9 cellular contexts compared by ENCODE assay signal in the genomic region with DNA sequence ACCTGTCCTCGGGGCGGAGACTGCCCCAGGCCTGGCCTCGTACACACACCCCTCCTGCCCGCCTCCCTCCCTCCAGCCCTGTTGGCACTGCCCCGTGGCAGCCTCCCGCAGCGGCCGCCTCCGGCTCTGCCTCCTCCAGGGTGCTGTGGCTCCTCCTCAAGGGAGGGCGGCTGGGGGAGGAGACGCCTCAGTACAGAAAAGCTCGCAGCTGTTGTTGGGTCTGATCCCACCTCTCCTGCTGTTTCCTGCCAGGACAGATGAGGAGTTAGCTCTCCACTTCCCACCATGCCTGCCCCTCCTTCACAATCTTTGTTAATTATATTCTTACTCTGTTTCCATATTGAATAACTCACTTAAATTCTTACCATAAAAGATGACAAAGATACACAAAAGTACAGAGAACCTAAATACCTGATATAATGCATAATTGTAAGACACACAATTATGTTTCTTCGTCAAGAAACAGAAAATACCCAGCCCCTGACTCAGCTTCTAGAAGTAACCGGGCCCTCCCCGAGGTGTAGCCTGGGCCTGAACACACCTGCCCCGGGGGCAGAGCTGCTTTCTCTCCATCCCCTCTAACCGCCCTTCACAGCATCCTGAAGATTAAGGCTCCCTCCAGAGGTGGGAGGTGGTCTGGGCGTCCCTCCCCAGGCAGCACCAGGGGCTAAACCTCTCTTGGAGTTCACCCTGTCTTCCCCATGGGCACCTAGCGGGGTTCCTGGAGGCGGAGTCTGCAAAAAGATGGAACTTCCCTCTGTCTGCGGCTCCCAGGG. TPM values are rescaled to one million over a fixed set of nuclear protein-coding genes. Genes with fewer than 3 reads are reported as not detected.
DNase-seq lines count a peak whose midpoint lies in the region; ATAC-seq, FAIRE-seq and TF ChIP-seq lines count a peak whose summit lies in the region.
"Had no signal": no experiment of that assay in that cellular context is flagged by ENCODE, and none has a peak within 500 bp of the region (broad histone marks: within the 10 kb centered on the region; RNA-seq: fewer than 3 reads in every experiment).

No MANE protein-coding gene starts in this region.

- no peak for TF ChIP-seq POLR2A in ovary (IDR thresholded peaks at IDR 0.05)
- TF ChIP-seq POLR2A in GM12892 (IDR thresholded peaks at IDR 0.05; ENCODE audit: low read depth, low read length) = no peak

- no peaks in the 10 kb centered on the region for H3K36me3 Mint-ChIP-seq in activated T-cell treated with anti-CD3 and anti-CD28 coated beads, Interleukin-2, amount 50 U/mL, for 4 hours (ENCODE audit: insufficient read depth)

- no peaks in the 10 kb centered on the region for H3K27me3 ChIP-seq in ovary

- TF ChIP-seq CTCF in ovary (IDR thresholded peaks at IDR 0.05) = no peak

- H3K27ac ChIP-seq in ovary = no peak overlapping the region

- H3K36me3 ChIP-seq in ovary = no peaks in the 10 kb centered on the region

- ATAC-seq in esophagus mucosa = peak; percentile 62
- no peak for ATAC-seq in activated T-cell treated with anti-CD3 and anti-CD28 coated beads, Interleukin-2, amount 50 U/mL, for 4 hours

- intact Hi-C loops in ovary (cut with DNase I) = no loop called here

- H3K4me3 Mint-ChIP-seq in activated T-cell treated with anti-CD3 and anti-CD28 coated beads, Interleukin-2, amount 50 U/mL, for 4 hours = no peak overlapping the region

- no peak for FAIRE-seq in GM12892 (lab: Jason Lieb, UNC)

- H3K4me1 ChIP-seq in ovary (ENCODE audit: insufficient read depth) = peaks cover 15% of the 10 kb centered on the region

- 21 to 25% (median 23%) methylated on average over 21 of the region's 21 CpGs for whole genome bisulfite sequencing in ovary, 3 donors

- no peaks in the 10 kb centered on the region for H3K4me1 Mint-ChIP-seq in activated T-cell treated with anti-CD3 and anti-CD28 coated beads, Interleukin-2, amount 50 U/mL, for 4 hours (ENCODE audit: low read depth)

- peaks cover 15% of the 10 kb centered on the region for H3K27me3 Mint-ChIP-seq in activated T-cell treated with anti-CD3 and anti-CD28 coated beads, Interleukin-2, amount 50 U/mL, for 4 hours (ENCODE audit: low read depth)

- in situ Hi-C loops in Caki2 (cut with HindIII; ENCODE audit: low pct_unique_long_range_greater_than_20kb, low sequenced_read_pairs) = no loop called here

- no peak for TF ChIP-seq EP300 in ovary (IDR thresholded peaks at IDR 0.05)

- no peaks in the 10 kb centered on the region for H3K9me3 Mint-ChIP-seq in activated T-cell treated with anti-CD3 and anti-CD28 coated beads, Interleukin-2, amount 50 U/mL, for 4 hours

- H3K9me3 ChIP-seq in ovary = no peaks in the 10 kb centered on the region

- DNase-seq in Caki2 (ENCODE audit: low read depth) (peak; percentile 22), NCI-H226 (peak; percentile 84), ovary (peak; percentile 73 to 84 (median 81)), GM12892 (ENCODE audit: insufficient read length) (no peak), hypothalamus (lab: John Stamatoyannopoulos, UW) (no peak)
- no peak for DNase-seq in activated T-cell treated with anti-CD3 and anti-CD28 coated beads, Interleukin-2, amount 50 U/mL, for 4 hours
- DNase-seq in stimulated activated CD4-positive, alpha-beta T cell treated with anti-CD3 and anti-CD28 coated beads, Interleukin-15, amount 100 ng/mL, for 24 hours = no peak
- DNase-seq: GF-D8 had no signal

- peak overlapping the region; percentile 2 for H3K4me3 ChIP-seq in ovary

RNA-seq across cellular contexts. Expression of a gene that starts 30.6 kb away (rescaled TPM):
- total RNA-seq in Caki2 (2014; rRNA removed; shearing (Covaris generic); ENCODE audit: low replicate concordance) = 95.8 and 146 TPM in 2 replicates
- 17.8 TPM for total RNA-seq in esophagus mucosa
- total RNA-seq in ovary = 100 to 1,000 TPM; 389 to 779 (median 731) TPM
- polyA plus RNA-seq in ovary = 100 to 1,000 TPM; 112 to 905 TPM
- 1 to 10 TPM; 2.8 to 3.6 (median 3.0) TPM for total RNA-seq in activated T-cell treated with anti-CD3 and anti-CD28 coated beads, Interleukin-2, amount 50 U/mL, for 4 hours
- not detected for polyA plus RNA-seq in GM12892 (2012; ENCODE audit: missing spikeins)

Comparison
In these comparisons a context has a peak if more than half of its experiments do, and no peak if none do; other contexts are left out.
1. DNase-seq: peak in Caki2 (single experiment), NCI-H226 (single experiment) and ovary (5 of 5); none in activated T-cell treated with anti-CD3 and anti-CD28 coated beads, Interleukin-2, amount 50 U/mL, for 4 hours (single experiment), stimulated activated CD4-positive, alpha-beta T cell treated with anti-CD3 and anti-CD28 coated beads, Interleukin-15, amount 100 ng/mL, for 24 hours (single experiment), GM12892 (single experiment) and hypothalamus (0 of 51).